ENCODE assay signal across 8 cellular contexts in genomic region chr16:20774703-20775362, GRCh38. TPM values are rescaled to one million over a fixed set of nuclear protein-coding genes. Genes with fewer than 3 reads are reported as not detected.
DNase-seq lines count a peak whose midpoint lies in the region; ATAC-seq and TF ChIP-seq lines count a peak whose summit lies in the region.

No MANE protein-coding gene starts in this region.

- no peaks in the 10 kb centered on the region for H3K4me1 Mint-ChIP-seq in activated B cell treated with CpG ODN at 0.5 μM for 24 hours
- H3K4me1 Mint-ChIP-seq in chondrocyte (ENCODE audit: low read depth): no peaks in the 10 kb centered on the region

- H3K9me3 Mint-ChIP-seq in activated B cell treated with CpG ODN at 0.5 μM for 24 hours (no peaks in the 10 kb centered on the region), chondrocyte (ENCODE audit: low read depth) (peaks cover 3% of the 10 kb centered on the region)

- H3K36me3 Mint-ChIP-seq in activated B cell treated with CpG ODN at 0.5 μM for 24 hours (ENCODE audit: low read depth): peaks cover 2% of the 10 kb centered on the region
- H3K36me3 Mint-ChIP-seq in chondrocyte (ENCODE audit: low read depth): no peaks in the 10 kb centered on the region

- CTCF ChIA-PET in activated B cell treated with CpG ODN at 0.5 μM for 24 hours (lab: Charles Lee): interaction anchor here (1.0 kb wide), 1 partner anchor 11 kb away, joined by 3 read pairs; the partner anchor contains the start of gene ACSM3

- peak; percentile 66 for TF ChIP-seq CTCF in GM13976 (IDR thresholded peaks at IDR 0.05; ENCODE audit: borderline replicate concordance, control extremely low read depth, extremely low read depth, insufficient read depth, missing control alignments)
- TF ChIP-seq CTCF in activated B cell treated with CpG ODN at 0.5 μM for 24 hours (IDR thresholded peaks at IDR 0.05): no peak
- TF ChIP-seq CTCF in chondrocyte (IDR thresholded peaks at IDR 0.05): peak; percentile 74

- H3K27ac Mint-ChIP-seq in activated B cell treated with CpG ODN at 0.5 μM for 24 hours (no peak overlapping the region), chondrocyte (ENCODE audit: unreplicated experiment) (no peak overlapping the region)

- in situ Hi-C loops in GM13976 (cut with MboI; ENCODE audit: low sequenced_read_pairs, unreplicated experiment): no loop called here

- H3K27me3 Mint-ChIP-seq in activated B cell treated with CpG ODN at 0.5 μM for 24 hours: no peaks in the 10 kb centered on the region
- peaks cover 6% of the 10 kb centered on the region for H3K27me3 Mint-ChIP-seq in chondrocyte (ENCODE audit: low read depth)

- POLR2A ChIA-PET in activated B cell treated with CpG ODN at 0.5 μM for 24 hours (lab: Charles Lee): no interaction called here

- peak; percentile 80 for DNase-seq in A172 (ENCODE audit: low spot score)
- peak; percentile 50 for DNase-seq in GM13976 (ENCODE audit: low spot score)
- peak; percentile 51 for DNase-seq in NCI-H2196 (lab: John Stamatoyannopoulos, UW; ENCODE audit: unreplicated experiment)
- DNase-seq in activated B cell treated with CpG ODN at 0.5 μM for 24 hours: peak; percentile 18
- DNase-seq in chondrocyte (ENCODE audit: low spot score): no peak
- peak; percentile 72 to 80 for DNase-seq in lung microvascular endothelial cell (ENCODE audit: low read depth in 2 of 2)
- DNase-seq in stimulated activated CD8-positive, alpha-beta memory T cell treated with anti-CD3 and anti-CD28 coated beads, Interleukin-7, amount 100 ng/mL, for 48 hours (ENCODE audit: extremely low read depth in 1 of 2, low read depth in 1 of 2): peak; percentile 20 to 45

- intact Hi-C loops in activated B cell treated with CpG ODN at 0.5 μM for 24 hours (cut with micrococcal nuclease): loop anchor here (10.0 kb wide), 1 partner anchor 310 kb away; no protein-coding TSS in a partner anchor

- peak; percentile 67 for ATAC-seq in activated B cell treated with CpG ODN at 0.5 μM for 24 hours (ENCODE audit: low read depth)
- no peak for ATAC-seq in GM21576 (IDR thresholded peaks at IDR 0.05; ENCODE audit: unreplicated experiment)

- H3K4me3 Mint-ChIP-seq in activated B cell treated with CpG ODN at 0.5 μM for 24 hours (no peak overlapping the region), chondrocyte (ENCODE audit: unreplicated experiment) (no peak overlapping the region)

RNA-seq across cellular contexts. Expression of gene ACSM3, which starts 11.0 kb away (rescaled TPM):
- 0.96 and 1.00 TPM in 2 replicates for total RNA-seq in A172 (2014; rRNA removed; shearing (Covaris generic))
- total RNA-seq in activated B cell treated with CpG ODN at 0.5 μM for 24 hours: 12.8 and 13.6 TPM in 2 replicates
- 0.48 to 2.0 TPM (median 1.9 TPM) in 3 replicates for total RNA-seq in chondrocyte
- total RNA-seq in lung microvascular endothelial cell: 0.22 TPM in 1 of 2 replicates, not detected in the other

RNA-seq across cellular contexts. Expression of gene ERI2, which starts 31.4 kb away (rescaled TPM):
- total RNA-seq in A172 (2014; rRNA removed; shearing (Covaris generic)): 47.0 and 49.5 TPM in 2 replicates
- total RNA-seq in activated B cell treated with CpG ODN at 0.5 μM for 24 hours (4.3 and 4.5 TPM in 2 replicates), chondrocyte (11.5 to 17.7 TPM (median 13.3 TPM) in 3 replicates), lung microvascular endothelial cell (11.6 and 13.7 TPM in 2 replicates)

RNA-seq across cellular contexts. Expression of gene REXO5, which starts 31.5 kb away (rescaled TPM):
- total RNA-seq in A172 (2014; rRNA removed; shearing (Covaris generic)): 14.5 and 17.9 TPM in 2 replicates
- total RNA-seq in activated B cell treated with CpG ODN at 0.5 μM for 24 hours (0.44 and 0.83 TPM in 2 replicates), chondrocyte (2.9 to 6.9 TPM (median 4.0 TPM) in 3 replicates), lung microvascular endothelial cell (2.2 and 2.4 TPM in 2 replicates)

RNA-seq across cellular contexts. Expression of gene THUMPD1, which starts 33.2 kb away (rescaled TPM):
- total RNA-seq in A172 (2014; rRNA removed; shearing (Covaris generic)): 51.0 and 67.4 TPM in 2 replicates
- total RNA-seq in activated B cell treated with CpG ODN at 0.5 μM for 24 hours: 41.1 and 42.2 TPM in 2 replicates
- 41.3 to 44.3 TPM (median 43.7 TPM) in 3 replicates for total RNA-seq in chondrocyte
- 44.5 and 68.1 TPM in 2 replicates for total RNA-seq in lung microvascular endothelial cell
